In genomic region chr4:82899339-82899738, GRCh38 we compare ENCODE assay signal across 8 cellular contexts. TPM values are rescaled to one million over a fixed set of nuclear protein-coding genes. Genes with fewer than 3 reads are reported as not detected.
DNase-seq lines count a peak whose midpoint lies in the region; ATAC-seq, FAIRE-seq and TF ChIP-seq lines count a peak whose summit lies in the region.

No MANE protein-coding gene starts in this region.

- H3K79me2 ChIP-seq in hepatocyte (peaks cover 73% of the 10 kb centered on the region), smooth muscle cell (ENCODE audit: low read depth) (peaks cover 71% of the 10 kb centered on the region)

- peaks cover 39% of the 10 kb centered on the region for H3K36me3 ChIP-seq in SJCRH30
- no peaks in the 10 kb centered on the region for H3K36me3 ChIP-seq in hepatocyte (replicated peaks; ENCODE audit: insufficient read depth, low read depth)
- peaks cover 6% of the 10 kb centered on the region for H3K36me3 ChIP-seq in smooth muscle cell (ENCODE audit: low read depth)

- peak overlapping the region; percentile 78 for H3K4me3 ChIP-seq in SJCRH30
- H3K4me3 ChIP-seq in hepatocyte, result peak overlapping the region; percentile 58
- H3K4me3 ChIP-seq in smooth muscle cell, result peak overlapping the region; percentile 73

- FAIRE-seq in GM18507 (lab: Jason Lieb, UNC) (peak; percentile 12), GM19239 (lab: Jason Lieb, UNC) (no peak)

- TF ChIP-seq CTCF in hepatocyte (IDR thresholded peaks at IDR 0.05; ENCODE audit: poor library complexity) (no peak), smooth muscle cell (IDR thresholded peaks at IDR 0.05; ENCODE audit: borderline replicate concordance, insufficient read depth, poor library complexity, severe bottlenecking) (no peak)

- no peak for ATAC-seq in GM18868 (IDR thresholded peaks at IDR 0.05; ENCODE audit: unreplicated experiment)

- H3K27me3 ChIP-seq in SJCRH30 (no peaks in the 10 kb centered on the region), hepatocyte (no peaks in the 10 kb centered on the region), smooth muscle cell (ENCODE audit: low read depth) (no peaks in the 10 kb centered on the region)

- no peak for DNase-seq in GM18507 (ENCODE audit: extremely low spot score, insufficient read length, low read depth)
- peak in 1 of 2 experiments; percentile 39 for DNase-seq in SJCRH30
- no peak for DNase-seq in hepatocyte (ENCODE audit: low spot score)
- DNase-seq in smooth muscle cell (lab: John Stamatoyannopoulos, UW; ENCODE audit: unreplicated experiment), result no peak
- DNase-seq in NCI-H524 (lab: John Stamatoyannopoulos, UW), result no peak
- no peak for DNase-seq in activated gamma-delta T cell treated with Interleukin-2 at 50 U/mL for 16 hours
- DNase-seq in GM19239 (ENCODE audit: insufficient read length, low spot score), result no peak

- H3K27ac ChIP-seq in SJCRH30 (peak overlapping the region; percentile 90), hepatocyte (peak overlapping the region; percentile 93), smooth muscle cell (ENCODE audit: low read depth) (peak overlapping the region; percentile 98)

- H3K9ac ChIP-seq in smooth muscle cell (ENCODE audit: low read depth), result peak overlapping the region; percentile 90

- H3F3A ChIP-seq in smooth muscle cell (ENCODE audit: low read depth), result peaks cover 13% of the 10 kb centered on the region

- H3K9me3 ChIP-seq in SJCRH30 (replicated peaks) (no peaks in the 10 kb centered on the region), hepatocyte (ENCODE audit: low read depth) (no peaks in the 10 kb centered on the region), smooth muscle cell (replicated peaks; ENCODE audit: low read depth) (no peaks in the 10 kb centered on the region)

- WGBS in hepatocyte (ENCODE audit: low lambda C conversion rate, missing lambda C conversion rate), result 0% methylated on average over 2 of the region's 2 CpGs
- WGBS in smooth muscle cell (ENCODE audit: low lambda C conversion rate), result 5% methylated on average over 2 of the region's 2 CpGs

- no peaks in the 10 kb centered on the region; the same call in 1 of the 2 replicates for H3K4me1 ChIP-seq in SJCRH30
- H3K4me1 ChIP-seq in hepatocyte (ENCODE audit: insufficient read depth), result peaks cover 13% of the 10 kb centered on the region
- peaks cover 24% of the 10 kb centered on the region for H3K4me1 ChIP-seq in smooth muscle cell (ENCODE audit: low read depth)

- H2AFZ ChIP-seq in hepatocyte (no peak overlapping the region), smooth muscle cell (ENCODE audit: low read depth) (no peak overlapping the region)

- H4K20me1 ChIP-seq in hepatocyte (ENCODE audit: insufficient read depth, poor library complexity, severe bottlenecking), result no peaks in the 10 kb centered on the region
- H4K20me1 ChIP-seq in smooth muscle cell (ENCODE audit: low read depth), result peaks cover 23% of the 10 kb centered on the region

- H3K4me2 ChIP-seq in hepatocyte (peak overlapping the region; percentile 75), smooth muscle cell (peak overlapping the region; percentile 97)

- H3K9me2 ChIP-seq in hepatocyte (replicated peaks; ENCODE audit: insufficient read depth), result no peaks in the 10 kb centered on the region

RNA-seq across cellular contexts. Expression of gene THAP9, which starts 1.2 kb away (rescaled TPM):
- total RNA-seq in SJCRH30 (2014; rRNA removed; shearing (Covaris generic)), result 13.0 and 15.3 TPM in 2 replicates
- 12.5 and 14.0 TPM in 2 replicates for total RNA-seq in hepatocyte
- polyA plus RNA-seq in hepatocyte, result 1.5 and 2.1 TPM in 2 replicates
- 4.4 and 7.8 TPM in 2 replicates for total RNA-seq in smooth muscle cell
- polyA plus RNA-seq in smooth muscle cell, result 1.2 and 2.2 TPM in 2 replicates

RNA-seq across cellular contexts. Expression of gene SEC31A, which starts 8.4 kb away (rescaled TPM):
- total RNA-seq in SJCRH30 (2014; rRNA removed; shearing (Covaris generic)), result 139 and 153 TPM in 2 replicates
- 306 and 312 TPM in 2 replicates for total RNA-seq in hepatocyte
- polyA plus RNA-seq in hepatocyte, result 226 and 243 TPM in 2 replicates
- 490 TPM in 2 replicates for total RNA-seq in smooth muscle cell
- 315 and 339 TPM in 2 replicates for polyA plus RNA-seq in smooth muscle cell
